In genomic region chr18:46542545-46542944, GRCh38 we compare ENCODE assay signal across 2 cellular contexts.
TF ChIP-seq lines count a peak whose summit lies in the region.

No MANE protein-coding gene starts in this region.

TF ChIP-seq in GM23338, 12 proteins besides CTCF, POLR2A, EP300 and RAD21:
- no peak for TF ChIP-seq EZH2phosphoT487 (IDR thresholded peaks at IDR 0.05; ENCODE audit: unreplicated experiment)
- peak; percentile 82 for TF ChIP-seq REST (IDR thresholded peaks at IDR 0.05; ENCODE audit: unreplicated experiment)

TF ChIP-seq in H1, 55 proteins besides CTCF, POLR2A, EP300 and RAD21:
- TF ChIP-seq RXRA (IDR thresholded peaks at IDR 0.05; ENCODE audit: insufficient read depth, low read depth, low read length), result no peak
- no peak for TF ChIP-seq SRF (IDR thresholded peaks at IDR 0.05; ENCODE audit: low read depth, low read length)
- TF ChIP-seq FOSL1 (IDR thresholded peaks at IDR 0.05; ENCODE audit: insufficient read depth, low read depth, low read length), result no peak
- no peak for TF ChIP-seq CHD2 (IDR thresholded peaks at IDR 0.05; ENCODE audit: low read length)
- no peak for TF ChIP-seq CTBP2 (IDR thresholded peaks at IDR 0.05; ENCODE audit: borderline replicate concordance, insufficient read depth, insufficient read length, low read length)
- TF ChIP-seq POU5F1 (IDR thresholded peaks at IDR 0.05; ENCODE audit: low read depth, low read length), result no peak
- TF ChIP-seq KDM5A (IDR thresholded peaks at IDR 0.05; ENCODE audit: low read length), result no peak
- TF ChIP-seq TEAD4 (IDR thresholded peaks at IDR 0.05; ENCODE audit: low read depth, low read length), result no peak
- TF ChIP-seq SP2 (IDR thresholded peaks at IDR 0.05; ENCODE audit: low read length), result no peak
- no peak for TF ChIP-seq EGR1 (IDR thresholded peaks at IDR 0.05; ENCODE audit: borderline replicate concordance, low read depth, low read length)
- TF ChIP-seq ATF3 (IDR thresholded peaks at IDR 0.05; ENCODE audit: insufficient read depth, low read depth, low read length), result no peak
- TF ChIP-seq ATF2 (IDR thresholded peaks at IDR 0.05; ENCODE audit: low read length), result no peak
- TF ChIP-seq RNF2 (IDR thresholded peaks at IDR 0.05; ENCODE audit: borderline replicate concordance, low read depth, low read length, missing control alignments, poor library complexity, severe bottlenecking), result no peak
